24 cellular contexts compared by ENCODE assay signal in the genomic region with DNA sequence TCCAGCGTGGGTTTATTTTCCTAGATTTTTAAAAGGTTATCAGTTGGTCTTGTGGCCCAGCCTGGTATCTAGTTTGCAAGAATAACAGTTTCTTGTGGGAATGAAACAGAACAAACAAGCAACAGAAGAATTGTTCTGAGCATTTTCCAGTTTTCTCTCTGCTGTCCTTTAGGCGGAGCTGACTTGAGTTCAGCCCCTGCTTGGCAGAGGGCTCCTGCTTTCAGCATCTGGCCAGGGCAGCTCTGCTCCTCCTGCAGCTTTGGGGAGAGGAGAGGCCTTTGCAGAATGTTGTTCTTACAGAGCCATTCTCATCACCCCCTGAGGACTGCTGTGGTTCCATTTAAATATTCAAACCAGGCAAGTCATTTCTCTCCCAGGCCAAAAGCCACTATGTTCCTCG.
A peak's percentile ranks its signal among the peaks of the same experiment; 100 is the strongest.
DNase-seq lines count a peak whose midpoint lies in the region; ATAC-seq, FAIRE-seq and TF ChIP-seq lines count a peak whose summit lies in the region.
"Had no signal": no experiment of that assay in that cellular context is flagged by ENCODE, and none has a peak within 500 bp of the region (broad histone marks: within the 10 kb centered on the region; RNA-seq: fewer than 3 reads in every experiment).

No MANE protein-coding gene starts in this region.

- H3K27me3 ChIP-seq in H9 (ENCODE audit: insufficient read depth, low read length), result no peaks in the 10 kb centered on the region
- no peaks in the 10 kb centered on the region for H3K27me3 ChIP-seq in testis
- H3K27me3 ChIP-seq: left lung had no signal

- H3K4ac ChIP-seq in H9 (ENCODE audit: low read depth, low read length), result no peak overlapping the region

- H3K4me2 ChIP-seq in H9 (ENCODE audit: insufficient read depth, insufficient read length, low read length), result no peak overlapping the region

- no peaks in the 10 kb centered on the region for H4K20me1 ChIP-seq in H9 (ENCODE audit: control insufficient read depth, insufficient read depth, insufficient read length)

- no peaks in the 10 kb centered on the region for H3K79me2 ChIP-seq in H9 (ENCODE audit: insufficient read depth, low read length)
- H3K79me2 ChIP-seq: parathyroid adenoma had no signal

- peak; percentile 41 for DNase-seq in H9
- DNase-seq in left ventricle myocardium superior, result peak; percentile 67
- DNase-seq in testis, result peak; percentile 60
- no peak for DNase-seq in NCI-H146 treated with DMSO at 0.1 percent for 48 hours (lab: John Stamatoyannopoulos, UW; ENCODE audit: unreplicated experiment)
- DNase-seq in NCI-H2171 (lab: John Stamatoyannopoulos, UW), result no peak
- DNase-seq: activated CD4-positive, alpha-beta T cell treated with anti-CD3 and anti-CD28 coated beads for 1 hour; activated CD8-positive, alpha-beta memory T cell treated with anti-CD3 and anti-CD28 coated beads for 24 hours; activated naive CD4-positive, alpha-beta T cell; activated T-cell treated with anti-CD3 and anti-CD28 coated beads, Interleukin-2, amount 50 U/mL, for 24 hours; caudate nucleus; CD4-positive, CD25-positive, alpha-beta regulatory T cell; dorsolateral prefrontal cortex; GF-D8; left lung; midbrain; MM.1S; NCI-H146; NCI-H2171 treated with DMSO at 0.1 percent for 48 hours; SW 1271 had no signal

- H3T11ph ChIP-seq in H9 (ENCODE audit: low read length), result no peak overlapping the region

- H3K4me3 ChIP-seq in testis, result no peak overlapping the region
- H3K4me3 ChIP-seq: dorsolateral prefrontal cortex, K562, left lung had no signal

- H3K79me1 ChIP-seq in H9 (ENCODE audit: insufficient read depth, low read depth, low read length, poor library complexity, severe bottlenecking), result no peaks in the 10 kb centered on the region

- H3K27me3 Mint-ChIP-seq in H9 (ENCODE audit: low read depth), result no peaks in the 10 kb centered on the region

- peaks cover 0 to 6% of the 10 kb centered on the region in 2 experiments; a peak in 2 of 4 replicates for H3K4me1 Mint-ChIP-seq in H9
- H3K4me1 Mint-ChIP-seq: CD4-positive, CD25-positive, alpha-beta regulatory T cell had no signal

- no peak for TF ChIP-seq POLR2A in testis (IDR thresholded peaks at IDR 0.05)

- H2BK5ac ChIP-seq in H9 (ENCODE audit: insufficient read length, low read length), result no peak overlapping the region

- no peak overlapping the region for H3K4me3 Mint-ChIP-seq in H9
- H3K4me3 Mint-ChIP-seq: activated T-cell treated with anti-CD3 and anti-CD28 coated beads, Interleukin-2, amount 50 U/mL, for 24 hours; CD4-positive, CD25-positive, alpha-beta regulatory T cell; natural killer cell treated with Interleukin-12 subunit alpha and Interleukin-12 subunit beta and Interleukin-15 and Interleukin-18, amount 100 ng/mL, for 72 hours had no signal

- no peaks in the 10 kb centered on the region; a peak in 1 of 5 replicates for H3K9me3 Mint-ChIP-seq in H9
- H3K9me3 Mint-ChIP-seq: activated T-cell treated with anti-CD3 and anti-CD28 coated beads, Interleukin-2, amount 50 U/mL, for 24 hours; natural killer cell treated with Interleukin-12 subunit alpha and Interleukin-12 subunit beta and Interleukin-15 and Interleukin-18, amount 100 ng/mL, for 72 hours had no signal

- H3K23me2 ChIP-seq in H9 (ENCODE audit: insufficient read length, low read depth, low read length, poor library complexity, severe bottlenecking), result no peaks in the 10 kb centered on the region

- H2AK5ac ChIP-seq in H9 (ENCODE audit: insufficient read length, low read length), result no peak overlapping the region

- H3K4me1 ChIP-seq in H9 (ENCODE audit: insufficient read depth, low read length) (no peaks in the 10 kb centered on the region), testis (peaks cover 7% of the 10 kb centered on the region)
- H3K4me1 ChIP-seq: left lung, parathyroid adenoma had no signal

- no peak overlapping the region for H2BK12ac ChIP-seq in H9 (ENCODE audit: insufficient read length, low read depth, low read length)

- H3K27ac ChIP-seq in H9 (ENCODE audit: insufficient read length, low read depth, low read length), result no peak overlapping the region
- H3K27ac ChIP-seq in testis, result no peak overlapping the region
- H3K27ac ChIP-seq: dorsolateral prefrontal cortex, left lung, parathyroid adenoma had no signal

- H3K36me3 Mint-ChIP-seq in H9 (ENCODE audit: insufficient read depth in 1 of 3, low read depth in 3 of 3), result no peaks in the 10 kb centered on the region
- H3K36me3 Mint-ChIP-seq: CD4-positive, CD25-positive, alpha-beta regulatory T cell; natural killer cell treated with Interleukin-12 subunit alpha and Interleukin-12 subunit beta and Interleukin-15 and Interleukin-18, amount 100 ng/mL, for 72 hours had no signal

- no peaks in the 10 kb centered on the region for H3K9me3 ChIP-seq in H9 (ENCODE audit: control insufficient read depth, low read depth, low read length)
- H3K9me3 ChIP-seq in testis, result no peaks in the 10 kb centered on the region
- H3K9me3 ChIP-seq: left lung had no signal

- no peak overlapping the region for H3K9ac ChIP-seq in H9 (ENCODE audit: extremely low read depth, insufficient read length, low read length)
- H3K9ac ChIP-seq: parathyroid adenoma had no signal

- H2BK20ac ChIP-seq in H9 (ENCODE audit: low read depth, low read length, poor library complexity, severe bottlenecking), result no peak overlapping the region

- no peak overlapping the region for H3K27ac Mint-ChIP-seq in H9
- H3K27ac Mint-ChIP-seq: activated T-cell treated with anti-CD3 and anti-CD28 coated beads, Interleukin-2, amount 50 U/mL, for 24 hours; CD4-positive, CD25-positive, alpha-beta regulatory T cell; natural killer cell treated with Interleukin-12 subunit alpha and Interleukin-12 subunit beta and Interleukin-15 and Interleukin-18, amount 100 ng/mL, for 72 hours had no signal

- H4K91ac ChIP-seq in H9 (ENCODE audit: insufficient read length, low read depth, low read length), result no peak overlapping the region

- H3K14ac ChIP-seq in H9 (ENCODE audit: insufficient read depth, low read length), result no peak overlapping the region

- intact Hi-C loops in left ventricle myocardium superior (cut with micrococcal nuclease), result no loop called here
- intact Hi-C loops in testis (cut with DNase I; ENCODE audit: low total_unique reads), result no loop called here

- no peak overlapping the region for H2BK15ac ChIP-seq in H9 (ENCODE audit: low read depth, low read length)

- peak; percentile 26 for FAIRE-seq in endometrium (lab: Jason Lieb, UNC)
- FAIRE-seq: K562 had no signal

- TF ChIP-seq CTCF in H9 (conservative IDR thresholded peaks at IDR 0.05), result no peak
- no peak for TF ChIP-seq CTCF in testis (IDR thresholded peaks at IDR 0.05)

- H4K5ac ChIP-seq in H9 (ENCODE audit: insufficient read length, low read depth, low read length), result no peak overlapping the region

- no peak overlapping the region for H4K8ac ChIP-seq in H9 (replicated peaks; ENCODE audit: insufficient read length, low read depth, low read length)

- no peak overlapping the region for H3K56ac ChIP-seq in H9 (ENCODE audit: insufficient read length, low read depth, low read length)

- no peak overlapping the region for H2BK120ac ChIP-seq in H9 (ENCODE audit: low read depth, low read length, poor library complexity, severe bottlenecking)

- H3K18ac ChIP-seq in H9 (ENCODE audit: insufficient read length, low read depth, low read length), result no peak overlapping the region

- H3K23ac ChIP-seq in H9 (ENCODE audit: insufficient read length, low read depth, low read length), result no peak overlapping the region

- H3K36me3 ChIP-seq in testis (ENCODE audit: low read depth, missing control alignments), result no peaks in the 10 kb centered on the region
- H3K36me3 ChIP-seq: left lung had no signal

- no peak overlapping the region for H2AFZ ChIP-seq in H9 (ENCODE audit: low read length)
- H2AFZ ChIP-seq: parathyroid adenoma had no signal

- peak; percentile 91 for ATAC-seq in left ventricle myocardium superior
- ATAC-seq in GM21619 (IDR thresholded peaks at IDR 0.05; ENCODE audit: unreplicated experiment), result no peak
- ATAC-seq: K562, left lung had no signal

- no CpG with 5 or more reads among the region's 3 CpGs for WGBS in H9 (ENCODE audit: extremely low coverage, insufficient read length, low lambda C conversion rate)
- 38 to 51% methylated on average over 3 of the region's 3 CpGs for WGBS in testis, 2 donors

Comparison
In these comparisons a context has a peak if more than half of its experiments do, and no peak if none do; other contexts are left out.
1. DNase-seq: peak in H9 (single experiment), left ventricle myocardium superior (single experiment) and testis (single experiment); none in NCI-H146 treated with DMSO at 0.1 percent for 48 hours (single experiment) and NCI-H2171 (single experiment).